ENCODE assay signal across 2 cellular contexts in the genomic region with DNA sequence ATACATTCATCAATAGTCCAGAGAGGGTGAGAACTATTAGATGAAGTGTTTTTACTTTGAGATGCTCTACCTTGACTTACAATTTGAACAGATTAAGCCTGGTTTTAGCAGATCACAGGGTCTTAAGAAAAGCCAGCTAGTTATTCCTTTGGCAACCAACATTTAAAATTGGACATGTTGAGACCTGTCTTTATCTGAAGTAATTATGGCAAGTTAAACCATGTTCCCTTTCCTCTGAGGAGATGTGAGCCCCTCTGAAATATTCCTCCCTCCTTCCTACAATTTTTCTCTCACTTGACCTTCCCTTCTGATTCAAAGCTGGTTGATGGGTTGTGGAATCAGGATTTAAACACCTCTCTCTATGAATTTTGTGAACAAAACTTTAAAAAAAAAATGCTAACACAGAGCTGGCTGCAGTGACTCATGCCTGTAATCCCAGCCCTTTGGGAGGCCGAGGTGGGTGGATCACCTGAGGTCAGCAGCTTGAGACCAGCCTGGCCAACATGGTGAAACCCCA.
TF ChIP-seq lines count a peak whose summit lies in the region.

No MANE protein-coding gene starts in this region.

TF ChIP-seq in GM23338, 12 proteins besides CTCF, POLR2A, EP300 and RAD21 (continued from another document):
- TF ChIP-seq ZNF114 (CRISPR knock-in tag; IDR thresholded peaks at IDR 0.05) (no peak), EZH2phosphoT487 (IDR thresholded peaks at IDR 0.05; ENCODE audit: unreplicated experiment) (no peak), STAT1 (IDR thresholded peaks at IDR 0.05; ENCODE audit: unreplicated experiment) (no peak), POLR2AphosphoS5 (IDR thresholded peaks at IDR 0.05; ENCODE audit: low read depth) (no peak), JUNB (IDR thresholded peaks at IDR 0.05; ENCODE audit: unreplicated experiment) (no peak), NANOG (IDR thresholded peaks at IDR 0.05; ENCODE audit: borderline replicate concordance) (no peak)
- TF ChIP-seq, protein P1, sequence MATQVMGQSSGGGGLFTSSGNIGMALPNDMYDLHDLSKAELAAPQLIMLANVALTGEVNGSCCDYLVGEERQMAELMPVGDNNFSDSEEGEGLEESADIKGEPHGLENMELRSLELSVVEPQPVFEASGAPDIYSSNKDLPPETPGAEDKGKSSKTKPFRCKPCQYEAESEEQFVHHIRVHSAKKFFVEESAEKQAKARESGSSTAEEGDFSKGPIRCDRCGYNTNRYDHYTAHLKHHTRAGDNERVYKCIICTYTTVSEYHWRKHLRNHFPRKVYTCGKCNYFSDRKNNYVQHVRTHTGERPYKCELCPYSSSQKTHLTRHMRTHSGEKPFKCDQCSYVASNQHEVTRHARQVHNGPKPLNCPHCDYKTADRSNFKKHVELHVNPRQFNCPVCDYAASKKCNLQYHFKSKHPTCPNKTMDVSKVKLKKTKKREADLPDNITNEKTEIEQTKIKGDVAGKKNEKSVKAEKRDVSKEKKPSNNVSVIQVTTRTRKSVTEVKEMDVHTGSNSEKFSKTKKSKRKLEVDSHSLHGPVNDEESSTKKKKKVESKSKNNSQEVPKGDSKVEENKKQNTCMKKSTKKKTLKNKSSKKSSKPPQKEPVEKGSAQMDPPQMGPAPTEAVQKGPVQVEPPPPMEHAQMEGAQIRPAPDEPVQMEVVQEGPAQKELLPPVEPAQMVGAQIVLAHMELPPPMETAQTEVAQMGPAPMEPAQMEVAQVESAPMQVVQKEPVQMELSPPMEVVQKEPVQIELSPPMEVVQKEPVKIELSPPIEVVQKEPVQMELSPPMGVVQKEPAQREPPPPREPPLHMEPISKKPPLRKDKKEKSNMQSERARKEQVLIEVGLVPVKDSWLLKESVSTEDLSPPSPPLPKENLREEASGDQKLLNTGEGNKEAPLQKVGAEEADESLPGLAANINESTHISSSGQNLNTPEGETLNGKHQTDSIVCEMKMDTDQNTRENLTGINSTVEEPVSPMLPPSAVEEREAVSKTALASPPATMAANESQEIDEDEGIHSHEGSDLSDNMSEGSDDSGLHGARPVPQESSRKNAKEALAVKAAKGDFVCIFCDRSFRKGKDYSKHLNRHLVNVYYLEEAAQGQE (IDR thresholded peaks at IDR 0.05; ENCODE audit: unreplicated experiment): no peak
- TF ChIP-seq, protein P2, sequence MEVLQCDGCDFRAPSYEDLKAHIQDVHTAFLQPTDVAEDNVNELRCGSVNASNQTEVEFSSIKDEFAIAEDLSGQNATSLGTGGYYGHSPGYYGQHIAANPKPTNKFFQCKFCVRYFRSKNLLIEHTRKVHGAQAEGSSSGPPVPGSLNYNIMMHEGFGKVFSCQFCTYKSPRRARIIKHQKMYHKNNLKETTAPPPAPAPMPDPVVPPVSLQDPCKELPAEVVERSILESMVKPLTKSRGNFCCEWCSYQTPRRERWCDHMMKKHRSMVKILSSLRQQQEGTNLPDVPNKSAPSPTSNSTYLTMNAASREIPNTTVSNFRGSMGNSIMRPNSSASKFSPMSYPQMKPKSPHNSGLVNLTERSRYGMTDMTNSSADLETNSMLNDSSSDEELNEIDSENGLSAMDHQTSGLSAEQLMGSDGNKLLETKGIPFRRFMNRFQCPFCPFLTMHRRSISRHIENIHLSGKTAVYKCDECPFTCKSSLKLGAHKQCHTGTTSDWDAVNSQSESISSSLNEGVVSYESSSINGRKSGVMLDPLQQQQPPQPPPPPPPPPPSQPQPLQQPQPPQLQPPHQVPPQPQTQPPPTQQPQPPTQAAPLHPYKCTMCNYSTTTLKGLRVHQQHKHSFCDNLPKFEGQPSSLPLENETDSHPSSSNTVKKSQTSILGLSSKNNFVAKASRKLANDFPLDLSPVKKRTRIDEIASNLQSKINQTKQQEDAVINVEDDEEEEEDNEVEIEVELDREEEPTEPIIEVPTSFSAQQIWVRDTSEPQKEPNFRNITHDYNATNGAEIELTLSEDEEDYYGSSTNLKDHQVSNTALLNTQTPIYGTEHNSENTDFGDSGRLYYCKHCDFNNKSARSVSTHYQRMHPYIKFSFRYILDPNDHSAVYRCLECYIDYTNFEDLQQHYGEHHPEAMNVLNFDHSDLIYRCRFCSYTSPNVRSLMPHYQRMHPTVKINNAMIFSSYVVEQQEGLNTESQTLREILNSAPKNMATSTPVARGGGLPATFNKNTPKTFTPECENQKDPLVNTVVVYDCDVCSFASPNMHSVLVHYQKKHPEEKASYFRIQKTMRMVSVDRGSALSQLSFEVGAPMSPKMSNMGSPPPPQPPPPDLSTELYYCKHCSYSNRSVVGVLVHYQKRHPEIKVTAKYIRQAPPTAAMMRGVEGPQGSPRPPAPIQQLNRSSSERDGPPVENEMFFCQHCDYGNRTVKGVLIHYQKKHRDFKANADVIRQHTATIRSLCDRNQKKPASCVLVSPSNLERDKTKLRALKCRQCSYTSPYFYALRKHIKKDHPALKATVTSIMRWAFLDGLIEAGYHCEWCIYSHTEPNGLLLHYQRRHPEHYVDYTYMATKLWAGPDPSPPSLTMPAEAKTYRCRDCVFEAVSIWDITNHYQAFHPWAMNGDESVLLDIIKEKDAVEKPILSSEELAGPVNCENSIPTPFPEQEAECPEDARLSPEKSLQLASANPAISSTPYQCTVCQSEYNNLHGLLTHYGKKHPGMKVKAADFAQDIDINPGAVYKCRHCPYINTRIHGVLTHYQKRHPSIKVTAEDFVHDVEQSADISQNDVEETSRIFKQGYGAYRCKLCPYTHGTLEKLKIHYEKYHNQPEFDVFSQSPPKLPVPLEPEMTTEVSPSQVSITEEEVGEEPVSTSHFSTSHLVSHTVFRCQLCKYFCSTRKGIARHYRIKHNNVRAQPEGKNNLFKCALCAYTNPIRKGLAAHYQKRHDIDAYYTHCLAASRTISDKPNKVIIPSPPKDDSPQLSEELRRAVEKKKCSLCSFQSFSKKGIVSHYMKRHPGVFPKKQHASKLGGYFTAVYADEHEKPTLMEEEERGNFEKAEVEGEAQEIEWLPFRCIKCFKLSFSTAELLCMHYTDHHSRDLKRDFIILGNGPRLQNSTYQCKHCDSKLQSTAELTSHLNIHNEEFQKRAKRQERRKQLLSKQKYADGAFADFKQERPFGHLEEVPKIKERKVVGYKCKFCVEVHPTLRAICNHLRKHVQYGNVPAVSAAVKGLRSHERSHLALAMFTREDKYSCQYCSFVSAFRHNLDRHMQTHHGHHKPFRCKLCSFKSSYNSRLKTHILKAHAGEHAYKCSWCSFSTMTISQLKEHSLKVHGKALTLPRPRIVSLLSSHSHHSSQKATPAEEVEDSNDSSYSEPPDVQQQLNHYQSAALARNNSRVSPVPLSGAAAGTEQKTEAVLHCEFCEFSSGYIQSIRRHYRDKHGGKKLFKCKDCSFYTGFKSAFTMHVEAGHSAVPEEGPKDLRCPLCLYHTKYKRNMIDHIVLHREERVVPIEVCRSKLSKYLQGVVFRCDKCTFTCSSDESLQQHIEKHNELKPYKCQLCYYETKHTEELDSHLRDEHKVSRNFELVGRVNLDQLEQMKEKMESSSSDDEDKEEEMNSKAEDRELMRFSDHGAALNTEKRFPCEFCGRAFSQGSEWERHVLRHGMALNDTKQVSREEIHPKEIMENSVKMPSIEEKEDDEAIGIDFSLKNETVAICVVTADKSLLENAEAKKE (CRISPR knock-in tag; IDR thresholded peaks at IDR 0.05): no peak

TF ChIP-seq in WTC11, 78 proteins besides CTCF, POLR2A, EP300 and RAD21 (continued from another document):
- TF ChIP-seq, protein P3, sequence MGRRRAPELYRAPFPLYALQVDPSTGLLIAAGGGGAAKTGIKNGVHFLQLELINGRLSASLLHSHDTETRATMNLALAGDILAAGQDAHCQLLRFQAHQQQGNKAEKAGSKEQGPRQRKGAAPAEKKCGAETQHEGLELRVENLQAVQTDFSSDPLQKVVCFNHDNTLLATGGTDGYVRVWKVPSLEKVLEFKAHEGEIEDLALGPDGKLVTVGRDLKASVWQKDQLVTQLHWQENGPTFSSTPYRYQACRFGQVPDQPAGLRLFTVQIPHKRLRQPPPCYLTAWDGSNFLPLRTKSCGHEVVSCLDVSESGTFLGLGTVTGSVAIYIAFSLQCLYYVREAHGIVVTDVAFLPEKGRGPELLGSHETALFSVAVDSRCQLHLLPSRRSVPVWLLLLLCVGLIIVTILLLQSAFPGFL (CRISPR knock-in tag; IDR thresholded peaks at IDR 0.05; ENCODE audit: borderline replicate concordance): no peak
- no peak for TF ChIP-seq RELA (CRISPR knock-in tag; IDR thresholded peaks at IDR 0.05; ENCODE audit: borderline replicate concordance)
- TF ChIP-seq RORB (CRISPR knock-in tag; IDR thresholded peaks at IDR 0.05): no peak
